Comparison of ENCODE assay signal across 1 cellular context in the genomic region with DNA sequence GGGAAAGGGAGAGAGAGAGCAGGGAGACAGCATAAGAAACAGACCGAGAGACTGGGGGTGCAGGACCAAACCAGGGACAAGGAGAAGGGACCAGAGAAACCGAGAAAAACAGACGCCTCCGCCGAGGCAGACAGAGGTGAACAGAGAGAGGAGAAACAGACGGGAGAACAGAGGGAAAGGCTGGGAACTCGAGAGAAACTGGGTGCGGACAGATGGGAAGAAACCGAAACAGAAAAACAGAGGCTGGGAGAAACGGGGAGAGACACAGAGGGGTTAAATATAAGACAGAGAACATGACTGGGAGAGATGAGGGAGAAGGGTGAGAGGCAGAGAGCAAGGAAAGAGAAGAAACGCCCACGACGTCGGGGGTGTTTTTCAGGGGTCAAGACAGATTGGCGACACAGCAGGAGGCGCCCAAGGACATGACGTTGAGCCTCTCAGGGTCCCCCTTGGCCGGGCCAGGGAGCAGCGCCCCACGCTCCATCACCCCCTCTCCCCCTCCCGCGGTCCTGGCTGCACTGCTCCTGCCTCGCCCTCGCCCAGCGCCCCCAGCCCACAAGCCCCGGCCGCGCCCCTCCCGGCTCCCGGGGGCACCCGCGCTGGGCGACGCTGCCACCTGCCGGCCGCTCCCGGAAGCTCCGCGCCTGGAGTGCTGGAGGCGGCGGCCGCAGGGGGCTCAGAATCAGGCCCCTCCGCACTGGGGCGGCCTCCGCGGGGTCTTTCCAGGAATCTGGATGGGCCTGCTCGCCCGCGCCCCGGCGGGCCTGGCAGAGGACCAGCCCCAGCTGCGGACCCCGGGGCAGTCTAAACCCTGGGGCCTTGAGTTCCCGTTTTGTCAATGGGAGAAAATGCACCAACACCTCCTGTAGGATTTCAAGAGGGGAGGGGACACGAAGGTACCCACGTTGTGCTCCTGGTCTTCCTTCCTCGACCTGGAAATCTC.
TF ChIP-seq lines count a peak whose summit lies in the region.

No MANE protein-coding gene starts in this region.

TF ChIP-seq in K562, 482 proteins besides CTCF, POLR2A, EP300 and RAD21 (continued from another document and continues in another):
- TF ChIP-seq, protein P1, sequence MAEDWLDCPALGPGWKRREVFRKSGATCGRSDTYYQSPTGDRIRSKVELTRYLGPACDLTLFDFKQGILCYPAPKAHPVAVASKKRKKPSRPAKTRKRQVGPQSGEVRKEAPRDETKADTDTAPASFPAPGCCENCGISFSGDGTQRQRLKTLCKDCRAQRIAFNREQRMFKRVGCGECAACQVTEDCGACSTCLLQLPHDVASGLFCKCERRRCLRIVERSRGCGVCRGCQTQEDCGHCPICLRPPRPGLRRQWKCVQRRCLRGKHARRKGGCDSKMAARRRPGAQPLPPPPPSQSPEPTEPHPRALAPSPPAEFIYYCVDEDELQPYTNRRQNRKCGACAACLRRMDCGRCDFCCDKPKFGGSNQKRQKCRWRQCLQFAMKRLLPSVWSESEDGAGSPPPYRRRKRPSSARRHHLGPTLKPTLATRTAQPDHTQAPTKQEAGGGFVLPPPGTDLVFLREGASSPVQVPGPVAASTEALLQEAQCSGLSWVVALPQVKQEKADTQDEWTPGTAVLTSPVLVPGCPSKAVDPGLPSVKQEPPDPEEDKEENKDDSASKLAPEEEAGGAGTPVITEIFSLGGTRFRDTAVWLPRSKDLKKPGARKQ (CRISPR knock-in tag; IDR thresholded peaks at IDR 0.05): no peak
- TF ChIP-seq KLF13 (tag; IDR thresholded peaks at IDR 0.05; ENCODE audit: borderline replicate concordance, low read depth) (no peak), SRSF7 (optimal IDR thresholded peaks at IDR 0.05; ENCODE audit: low read depth, low read length) (no peak), EHMT2 (IDR thresholded peaks at IDR 0.05) (no peak), KDM2B (CRISPR knock-in tag; IDR thresholded peaks at IDR 0.05) (no peak), HCFC1 (IDR thresholded peaks at IDR 0.05; ENCODE audit: low read depth, low read length) (no peak), ZNF24 (IDR thresholded peaks at IDR 0.05) (no peak), CBX8 (IDR thresholded peaks at IDR 0.05; ENCODE audit: borderline replicate concordance, extremely low read depth, low read depth, low read length, poor library complexity, severe bottlenecking) (no peak), ILF3 (IDR thresholded peaks at IDR 0.05; ENCODE audit: borderline replicate concordance) (no peak), ARNT (IDR thresholded peaks at IDR 0.05) (no peak), ZSCAN29 (IDR thresholded peaks at IDR 0.05) (no peak), ZBED1 (IDR thresholded peaks at IDR 0.05) (no peak), ZNF764 (CRISPR knock-in tag; IDR thresholded peaks at IDR 0.05; ENCODE audit: low read depth) (no peak), ARHGAP35 (IDR thresholded peaks at IDR 0.05; ENCODE audit: partially characterized antibody) (no peak), ZNF507 (tag; conservative IDR thresholded peaks at IDR 0.05) (no peak), NEUROD1 (IDR thresholded peaks at IDR 0.05; ENCODE audit: borderline replicate concordance, low read depth, low read length, partially characterized antibody) (no peak), ZBTB1 (CRISPR knock-in tag; IDR thresholded peaks at IDR 0.05; ENCODE audit: borderline replicate concordance, low read depth) (no peak), ZNF165 (CRISPR knock-in tag; IDR thresholded peaks at IDR 0.05; ENCODE audit: borderline replicate concordance) (no peak), HMGN3 (IDR thresholded peaks at IDR 0.05; ENCODE audit: borderline replicate concordance, extremely low read depth, insufficient read length, low read depth, low read length) (peak; percentile 66), RBM22 (IDR thresholded peaks at IDR 0.05; ENCODE audit: low read depth, low read length, poor library complexity, severe bottlenecking) (no peak), EP400 (IDR thresholded peaks at IDR 0.05) (no peak), ARID2 (IDR thresholded peaks at IDR 0.05) (0 out of 2 replicates have a peak, but pooled peaks have one; percentile 6), ZNF696 (CRISPR knock-in tag; conservative IDR thresholded peaks at IDR 0.05) (no peak), PURB (CRISPR knock-in tag; IDR thresholded peaks at IDR 0.05; ENCODE audit: low read depth) (no peak), KDM5B (IDR thresholded peaks at IDR 0.05; ENCODE audit: insufficient replicate concordance, low read depth, low read length) (no peak), OTX1 (CRISPR knock-in tag; IDR thresholded peaks at IDR 0.05) (no peak), RNF219 (CRISPR knock-in tag; IDR thresholded peaks at IDR 0.05) (no peak), MEIS2 (IDR thresholded peaks at IDR 0.05; ENCODE audit: partially characterized antibody) (no peak), SMAD3 (CRISPR knock-in tag; conservative IDR thresholded peaks at IDR 0.05) (no peak), DPF2 (IDR thresholded peaks at IDR 0.05) (peak; percentile 17; the same call in 1 of the 2 replicates), RBM15 (IDR thresholded peaks at IDR 0.05; ENCODE audit: insufficient read depth, low read length) (no peak), ESRRA (IDR thresholded peaks at IDR 0.05; ENCODE audit: borderline replicate concordance, low read depth) (0 out of 2 replicates have a peak, but pooled peaks have one; percentile 25), SIN3A (IDR thresholded peaks at IDR 0.05; ENCODE audit: borderline replicate concordance in 2 of 2, control insufficient read depth in 1 of 2, low read depth in 2 of 2, low read length in 2 of 2) (no peak), ZNF316 (IDR thresholded peaks at IDR 0.05) (no peak), HSF4 (CRISPR knock-in tag; IDR thresholded peaks at IDR 0.05; ENCODE audit: borderline replicate concordance) (no peak), TEAD1 (CRISPR knock-in tag; IDR thresholded peaks at IDR 0.05) (no peak), NELFE (IDR thresholded peaks at IDR 0.05; ENCODE audit: insufficient read depth, insufficient read length) (no peak), ETS1 (conservative IDR thresholded peaks at IDR 0.05; ENCODE audit: control insufficient read depth, low read depth, low read length) (no peak), DACH1 (IDR thresholded peaks at IDR 0.05; ENCODE audit: partially characterized antibody) (no peak), NBN (IDR thresholded peaks at IDR 0.05; ENCODE audit: low read depth) (no peak), THRAP3 (IDR thresholded peaks at IDR 0.05; ENCODE audit: borderline replicate concordance) (no peak), MYC (IDR thresholded peaks at IDR 0.05; ENCODE audit: low read depth, low read length) (no peak), MYC (CRISPR knock-in tag; IDR thresholded peaks at IDR 0.05; ENCODE audit: borderline replicate concordance, low read depth) (no peak), CXXC5 (CRISPR knock-in tag; IDR thresholded peaks at IDR 0.05) (no peak; the same call in none of the 2 replicates), HDAC2 (IDR thresholded peaks at IDR 0.05) (no peak), KHSRP (IDR thresholded peaks at IDR 0.05) (no peak), CREBBP (IDR thresholded peaks at IDR 0.05; ENCODE audit: low read depth, low read length) (no peak), ZNF79 (CRISPR knock-in tag; IDR thresholded peaks at IDR 0.05; ENCODE audit: low read depth) (no peak), NCOA2 (IDR thresholded peaks at IDR 0.05; ENCODE audit: partially characterized antibody in 2 of 2) (no peak), DLX4 (CRISPR knock-in tag; IDR thresholded peaks at IDR 0.05) (no peak), FOXM1 (IDR thresholded peaks at IDR 0.05; ENCODE audit: low read depth) (no peak), FOXM1 (CRISPR knock-in tag; IDR thresholded peaks at IDR 0.05; ENCODE audit: low read depth) (no peak), ELF1 (tag; IDR thresholded peaks at IDR 0.05) (no peak), ZKSCAN3 (CRISPR knock-in tag; IDR thresholded peaks at IDR 0.05) (no peak), GABPB1 (CRISPR knock-in tag; IDR thresholded peaks at IDR 0.05) (0 out of 2 replicates have a peak, but pooled peaks have one; percentile 21)
- TF ChIP-seq, protein P2, sequence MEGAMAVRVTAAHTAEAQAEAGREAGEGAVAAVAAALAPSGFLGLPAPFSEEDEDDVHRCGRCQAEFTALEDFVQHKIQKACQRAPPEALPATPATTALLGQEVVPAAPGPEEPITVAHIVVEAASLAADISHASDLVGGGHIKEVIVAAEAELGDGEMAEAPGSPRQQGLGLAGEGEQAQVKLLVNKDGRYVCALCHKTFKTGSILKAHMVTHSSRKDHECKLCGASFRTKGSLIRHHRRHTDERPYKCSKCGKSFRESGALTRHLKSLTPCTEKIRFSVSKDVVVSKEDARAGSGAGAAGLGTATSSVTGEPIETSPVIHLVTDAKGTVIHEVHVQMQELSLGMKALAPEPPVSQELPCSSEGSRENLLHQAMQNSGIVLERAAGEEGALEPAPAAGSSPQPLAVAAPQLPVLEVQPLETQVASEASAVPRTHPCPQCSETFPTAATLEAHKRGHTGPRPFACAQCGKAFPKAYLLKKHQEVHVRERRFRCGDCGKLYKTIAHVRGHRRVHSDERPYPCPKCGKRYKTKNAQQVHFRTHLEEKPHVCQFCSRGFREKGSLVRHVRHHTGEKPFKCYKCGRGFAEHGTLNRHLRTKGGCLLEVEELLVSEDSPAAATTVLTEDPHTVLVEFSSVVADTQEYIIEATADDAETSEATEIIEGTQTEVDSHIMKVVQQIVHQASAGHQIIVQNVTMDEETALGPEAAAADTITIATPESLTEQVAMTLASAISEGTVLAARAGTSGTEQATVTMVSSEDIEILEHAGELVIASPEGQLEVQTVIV (CRISPR knock-in tag; IDR thresholded peaks at IDR 0.05; ENCODE audit: borderline replicate concordance): no peak
- TF ChIP-seq, protein P3, sequence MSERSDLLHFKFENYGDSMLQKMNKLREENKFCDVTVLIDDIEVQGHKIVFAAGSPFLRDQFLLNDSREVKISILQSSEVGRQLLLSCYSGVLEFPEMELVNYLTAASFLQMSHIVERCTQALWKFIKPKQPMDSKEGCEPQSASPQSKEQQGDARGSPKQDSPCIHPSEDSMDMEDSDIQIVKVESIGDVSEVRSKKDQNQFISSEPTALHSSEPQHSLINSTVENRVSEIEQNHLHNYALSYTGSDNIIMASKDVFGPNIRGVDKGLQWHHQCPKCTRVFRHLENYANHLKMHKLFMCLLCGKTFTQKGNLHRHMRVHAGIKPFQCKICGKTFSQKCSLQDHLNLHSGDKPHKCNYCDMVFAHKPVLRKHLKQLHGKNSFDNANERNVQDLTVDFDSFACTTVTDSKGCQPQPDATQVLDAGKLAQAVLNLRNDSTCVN (CRISPR knock-in tag; IDR thresholded peaks at IDR 0.05): 0 out of 2 replicates have a peak, but pooled peaks have one; percentile 29
- TF ChIP-seq, protein P4, sequence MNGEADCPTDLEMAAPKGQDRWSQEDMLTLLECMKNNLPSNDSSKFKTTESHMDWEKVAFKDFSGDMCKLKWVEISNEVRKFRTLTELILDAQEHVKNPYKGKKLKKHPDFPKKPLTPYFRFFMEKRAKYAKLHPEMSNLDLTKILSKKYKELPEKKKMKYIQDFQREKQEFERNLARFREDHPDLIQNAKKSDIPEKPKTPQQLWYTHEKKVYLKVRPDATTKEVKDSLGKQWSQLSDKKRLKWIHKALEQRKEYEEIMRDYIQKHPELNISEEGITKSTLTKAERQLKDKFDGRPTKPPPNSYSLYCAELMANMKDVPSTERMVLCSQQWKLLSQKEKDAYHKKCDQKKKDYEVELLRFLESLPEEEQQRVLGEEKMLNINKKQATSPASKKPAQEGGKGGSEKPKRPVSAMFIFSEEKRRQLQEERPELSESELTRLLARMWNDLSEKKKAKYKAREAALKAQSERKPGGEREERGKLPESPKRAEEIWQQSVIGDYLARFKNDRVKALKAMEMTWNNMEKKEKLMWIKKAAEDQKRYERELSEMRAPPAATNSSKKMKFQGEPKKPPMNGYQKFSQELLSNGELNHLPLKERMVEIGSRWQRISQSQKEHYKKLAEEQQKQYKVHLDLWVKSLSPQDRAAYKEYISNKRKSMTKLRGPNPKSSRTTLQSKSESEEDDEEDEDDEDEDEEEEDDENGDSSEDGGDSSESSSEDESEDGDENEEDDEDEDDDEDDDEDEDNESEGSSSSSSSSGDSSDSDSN (IDR thresholded peaks at IDR 0.05; ENCODE audit: borderline replicate concordance in 1 of 2, low read depth in 2 of 2, low read length in 2 of 2): no peak
